23 cellular contexts compared by ENCODE assay signal in the genomic region with DNA sequence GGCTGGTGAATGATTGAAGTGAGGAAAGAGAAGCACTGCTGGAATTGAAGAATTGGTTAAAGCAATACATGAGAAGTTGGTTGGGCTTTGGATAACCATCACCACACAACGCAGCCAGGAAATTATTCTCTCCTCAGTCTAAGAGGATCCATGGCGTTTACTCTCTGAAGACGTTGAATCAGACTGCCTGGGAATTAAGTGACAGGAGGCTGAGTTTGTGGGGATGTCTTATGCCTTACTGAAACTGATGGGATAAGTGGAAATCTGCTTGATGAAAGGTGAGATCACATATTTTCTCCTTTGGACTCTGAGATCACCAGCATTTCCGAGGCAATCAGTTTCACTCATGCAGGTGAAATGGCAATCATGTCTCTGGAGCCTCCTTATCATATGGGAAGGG.
"Had no signal": no experiment of that assay in that cellular context is flagged by ENCODE, and none has a peak within 500 bp of the region (broad histone marks: within the 10 kb centered on the region; RNA-seq: fewer than 3 reads in every experiment).

No MANE protein-coding gene starts in this region.

- H3K36me3 ChIP-seq: colonic mucosa, esophagus muscularis mucosa, esophagus squamous epithelium, gastrocnemius medialis, gastroesophageal sphincter, heart left ventricle, heart right ventricle had no signal

- H3K4me1 ChIP-seq: colonic mucosa, esophagus muscularis mucosa, esophagus squamous epithelium, foreskin keratinocyte, gastrocnemius medialis, gastroesophageal sphincter, heart left ventricle, heart right ventricle had no signal

- H3K27ac ChIP-seq: colonic mucosa, coronary artery, dorsolateral prefrontal cortex, epithelial cell of prostate, esophagus muscularis mucosa, esophagus squamous epithelium, foreskin keratinocyte, gastrocnemius medialis, gastroesophageal sphincter, heart left ventricle, heart right ventricle had no signal

- H3K27me3 ChIP-seq: colonic mucosa, dorsolateral prefrontal cortex, esophagus muscularis mucosa, esophagus squamous epithelium, foreskin keratinocyte, gastrocnemius medialis, gastroesophageal sphincter, heart left ventricle, heart right ventricle had no signal

- H3K9me3 ChIP-seq: colonic mucosa, esophagus muscularis mucosa, esophagus squamous epithelium, gastrocnemius medialis, gastroesophageal sphincter had no signal

- DNase-seq: colonic mucosa; cortex of kidney; dermis blood vessel endothelial cell; dorsolateral prefrontal cortex; effector CD4-positive, alpha-beta T cell; effector CD8-positive, alpha-beta T cell; effector memory CD4-positive, alpha-beta T cell; effector memory CD8-positive, alpha-beta T cell; endodermal cell; erythroblast; esophagus squamous epithelium; foreskin fibroblast; foreskin keratinocyte; foreskin melanocyte; gastrocnemius medialis; glutamatergic neuron; head of caudate nucleus; heart left ventricle; heart right ventricle had no signal

- H3K4me3 ChIP-seq: colonic mucosa, coronary artery, dorsolateral prefrontal cortex, esophagus muscularis mucosa, esophagus squamous epithelium, gastrocnemius medialis, gastroesophageal sphincter, heart left ventricle, heart right ventricle had no signal
